ENCODE assay signal across 15 cellular contexts in the genomic region with DNA sequence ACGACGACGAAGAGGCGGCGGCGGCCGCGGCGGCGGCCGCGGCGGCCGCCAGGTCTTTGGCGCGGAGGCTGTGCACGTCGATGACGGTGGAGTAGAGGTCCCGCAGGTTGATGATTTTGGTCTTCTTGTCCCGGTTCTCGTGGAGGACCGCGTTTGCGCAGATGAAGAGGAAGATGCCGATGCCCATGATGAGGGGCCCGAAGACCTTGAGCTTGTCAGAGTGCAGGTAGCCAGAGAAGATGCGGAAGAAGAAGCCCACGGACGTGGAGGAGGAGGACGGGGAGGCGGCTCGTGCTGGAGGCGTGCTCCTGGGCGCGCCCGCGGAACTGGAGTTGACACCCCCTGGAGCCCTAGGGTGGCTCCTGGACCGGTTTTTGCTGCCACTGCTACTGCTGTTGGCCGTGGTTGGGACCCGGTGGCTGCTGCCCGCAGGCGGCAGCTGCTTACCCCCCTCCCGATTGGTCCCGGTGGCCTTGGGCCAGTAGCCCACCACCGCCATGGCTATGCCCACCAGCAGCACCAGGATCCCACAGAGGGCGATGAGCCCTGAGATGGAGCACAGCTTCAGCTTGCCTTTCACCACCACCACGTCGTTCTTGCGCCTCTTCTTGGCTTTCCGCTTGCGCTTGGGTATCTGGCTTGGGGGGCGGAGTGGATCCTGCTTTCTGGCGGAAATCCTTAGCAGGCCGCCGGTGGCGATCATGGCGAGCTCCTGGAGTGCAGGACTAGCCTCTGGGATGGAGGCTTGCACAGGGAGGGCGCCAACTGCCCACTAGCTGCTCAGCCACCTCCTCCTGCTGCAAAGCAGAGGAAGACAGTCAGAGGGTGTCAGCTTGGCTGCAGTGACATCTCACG. TPM values are rescaled to one million over a fixed set of nuclear protein-coding genes. Genes with fewer than 3 reads are reported as not detected.
DNase-seq lines count a peak whose midpoint lies in the region; ATAC-seq and TF ChIP-seq lines count a peak whose summit lies in the region.
"Had no signal": no experiment of that assay in that cellular context is flagged by ENCODE, and none has a peak within 500 bp of the region (broad histone marks: within the 10 kb centered on the region; RNA-seq: fewer than 3 reads in every experiment).

No MANE protein-coding gene starts in this region.

- H3K36me3 Mint-ChIP-seq in naive B cell = no peaks in the 10 kb centered on the region
- H3K36me3 Mint-ChIP-seq in type B pancreatic cell = peaks cover 10% of the 10 kb centered on the region

- H3K4me3 ChIP-seq in heart right ventricle = peak overlapping the region in 6 of 10 donors; percentile 47 to 69 (median 51)
- H3K4me3 ChIP-seq: HAP-1 had no signal

- H3K9me3 Mint-ChIP-seq in naive B cell (no peaks in the 10 kb centered on the region), type B pancreatic cell (no peaks in the 10 kb centered on the region)

- intact Hi-C loops in heart right ventricle (cut with DNase I) (loop anchor here in 4 of 10 donors (5.0 to 10.0 kb wide), 4 partner anchors 231 to 883 kb away; no protein-coding TSS in a partner anchor), cardiac septum (cut with DNase I) (no loop called here)

- H3K9me3 ChIP-seq in heart right ventricle = no peaks in the 10 kb centered on the region
- H3K9me3 ChIP-seq: body of pancreas, HAP-1 had no signal

- no peaks in the 10 kb centered on the region for H3K36me3 ChIP-seq in heart right ventricle
- H3K36me3 ChIP-seq: HAP-1 had no signal

- peaks cover 24 to 96% (median 69%) of the 10 kb centered on the region in 7 donors for H3K27me3 ChIP-seq in heart right ventricle

- H3K4me1 Mint-ChIP-seq in naive B cell = peaks cover 11 to 16% (median 15%) of the 10 kb centered on the region in 3 donors
- peaks cover 15% of the 10 kb centered on the region for H3K4me1 Mint-ChIP-seq in type B pancreatic cell (ENCODE audit: unreplicated experiment)

- H3K4me3 Mint-ChIP-seq in naive B cell (peak overlapping the region; percentile 27 to 75 (median 48)), type B pancreatic cell (peak overlapping the region; percentile 90)

- peaks cover 5 to 26% (median 15%) of the 10 kb centered on the region in 9 donors for H3K4me1 ChIP-seq in heart right ventricle
- H3K4me1 ChIP-seq: HAP-1 had no signal

- TF ChIP-seq CTCF in heart right ventricle (IDR thresholded peaks at IDR 0.05) (no peak), type B pancreatic cell (conservative IDR thresholded peaks at IDR 0.05) (no peak)

- H3K27me3 Mint-ChIP-seq in naive B cell (peaks cover 59 to 74% (median 71%) of the 10 kb centered on the region in 3 donors), type B pancreatic cell (peaks cover 57% of the 10 kb centered on the region)

- peak overlapping the region in 1 of 6 donors; percentile 19 for H3K27ac Mint-ChIP-seq in naive B cell
- no peak overlapping the region for H3K27ac Mint-ChIP-seq in type B pancreatic cell

- 39 to 46% methylated on average over 56 to 60 of the region's 60 CpGs for WGBS in heart right ventricle, 2 donors

- ATAC-seq in heart right ventricle = no peak
- no peak for ATAC-seq in naive B cell (ENCODE audit: low read depth in 2 of 2)
- ATAC-seq in GM18498 (IDR thresholded peaks at IDR 0.05; ENCODE audit: unreplicated experiment) = no peak

- no peak for DNase-seq in heart right ventricle
- no peak for DNase-seq in cardiac septum (ENCODE audit: low spot score)
- DNase-seq in naive B cell = no peak
- DNase-seq in type B pancreatic cell (ENCODE audit: extremely low spot score, unreplicated experiment) = no peak
- no peak for DNase-seq in activated CD4-positive, alpha-beta T cell treated with anti-CD3 and anti-CD28 coated beads, Interleukin-2, amount 50 U/mL, for 1 hour
- DNase-seq in activated CD4-positive, alpha-beta T cell treated with anti-CD3 and anti-CD28 coated beads, Interleukin-2, amount 50 U/mL, for 48 hours = no peak
- DNase-seq: body of pancreas, erythroblast, NCI-H1694 treated with DMSO at 0.1 percent for 48 hours had no signal

- H3K27ac ChIP-seq in heart right ventricle (no peak overlapping the region), cingulate gyrus (ENCODE audit: low read depth, low read length) (peak overlapping the region; percentile 23)
- H3K27ac ChIP-seq: body of pancreas, KMS-11 had no signal

RNA-seq across cellular contexts. Expression of a gene that starts 3.7 kb away (rescaled TPM):
- under 1 TPM; 0.04 to 0.79 (median 0.33) TPM for total RNA-seq in heart right ventricle
- polyA plus RNA-seq in heart right ventricle = 1 to 10 TPM in 1 of 2 donors, under 1 TPM in 1; 0.22 to 1.7 TPM
- 1.0 TPM for total RNA-seq in cardiac septum
- not detected for polyA plus RNA-seq in naive B cell (ENCODE audit: low read depth in 6 of 6)
- 3.0 and 26.1 TPM in 2 replicates for total RNA-seq in type B pancreatic cell (ENCODE audit: low replicate concordance)
- total RNA-seq: pulmonary artery endothelial cell had no signal
- polyA plus RNA-seq: keratinocyte had no signal
